Comparison of ENCODE assay signal across 16 cellular contexts in genomic region chr1:99527545-99527944, GRCh38.
DNase-seq lines count a peak whose midpoint lies in the region; ATAC-seq and TF ChIP-seq lines count a peak whose summit lies in the region.
"Had no signal": no experiment of that assay in that cellular context is flagged by ENCODE, and none has a peak within 500 bp of the region (broad histone marks: within the 10 kb centered on the region; RNA-seq: fewer than 3 reads in every experiment).

No MANE protein-coding gene starts in this region.

- no peak overlapping the region for H4K91ac ChIP-seq in IMR-90 (ENCODE audit: insufficient read depth, low read depth, low read length)

- ATAC-seq in IMR-90 (ENCODE audit: low read depth) (no peak), left cardiac atrium (no peak)
- ATAC-seq: CD8-positive, alpha-beta T cell; GM12878 had no signal

- CTCF ChIA-PET in IMR-90 (lab: Yijun Ruan, JAX), result interaction anchor here (0.6 to 1.7 kb wide), 13 partner anchors 9 to 346 kb away, joined by 3 to 9 read pairs (median 5); partner anchors contain the start of gene PALMD

- no peaks in the 10 kb centered on the region for H4K20me1 ChIP-seq in IMR-90 (ENCODE audit: insufficient read depth, low read length)

- H3K27me3 Mint-ChIP-seq in brain, result peaks cover 15% of the 10 kb centered on the region
- no peaks in the 10 kb centered on the region for H3K27me3 Mint-ChIP-seq in mesothelial cell of epicardium (ENCODE audit: low read depth)

- H4K8ac ChIP-seq in IMR-90 (ENCODE audit: low read depth in 2 of 2, low read length in 2 of 2), result no peak overlapping the region

- H3K56ac ChIP-seq in IMR-90 (ENCODE audit: extremely low read depth, insufficient read depth, low read length), result no peak overlapping the region

- H3K9me3 Mint-ChIP-seq in brain (peaks cover 0 to 12% (median 9%) of the 10 kb centered on the region in 5 experiments), mesothelial cell of epicardium (peaks cover 10% of the 10 kb centered on the region)
- H3K9me3 Mint-ChIP-seq: CD8-positive, alpha-beta T cell had no signal

- no peak overlapping the region for H3K4ac ChIP-seq in IMR-90 (ENCODE audit: low read depth, low read length)

- H3K36me3 Mint-ChIP-seq in brain (peaks cover 5% of the 10 kb centered on the region), mesothelial cell of epicardium (no peaks in the 10 kb centered on the region)
- H3K36me3 Mint-ChIP-seq: CD8-positive, alpha-beta T cell had no signal

- H2AFZ ChIP-seq in IMR-90 (replicated peaks; ENCODE audit: low read length, poor library complexity), result no peak overlapping the region

- no peak for TF ChIP-seq CTCF in IMR-90 (conservative IDR thresholded peaks at IDR 0.05; ENCODE audit: low read depth, low read length)
- TF ChIP-seq CTCF in brain (conservative IDR thresholded peaks at IDR 0.05), result no peak
- no peak for TF ChIP-seq CTCF in mesothelial cell of epicardium (IDR thresholded peaks at IDR 0.05; ENCODE audit: unreplicated experiment)

- TF ChIP-seq RAD21 in IMR-90 (IDR thresholded peaks at IDR 0.05; ENCODE audit: low read length), result no peak

- H3K4me1 Mint-ChIP-seq in brain, result peaks cover 35% of the 10 kb centered on the region
- H3K4me1 Mint-ChIP-seq in mesothelial cell of epicardium, result peaks cover 6% of the 10 kb centered on the region

- dilution Hi-C loops in IMR-90 (cut with HindIII; ENCODE audit: low sequenced_read_pairs, unreplicated experiment), result no loop called here

- no peak overlapping the region for H3K9ac ChIP-seq in IMR-90 (ENCODE audit: low read depth, low read length)
- H3K9ac ChIP-seq: GM23248 had no signal

- H2BK20ac ChIP-seq in IMR-90 (ENCODE audit: low read depth, low read length), result no peak overlapping the region

- H3K4me3 Mint-ChIP-seq in brain, result no peak overlapping the region
- H3K4me3 Mint-ChIP-seq in mesothelial cell of epicardium, result no peak overlapping the region
- H3K4me3 Mint-ChIP-seq: CD8-positive, alpha-beta T cell had no signal

- H2BK5ac ChIP-seq in IMR-90 (ENCODE audit: low read depth, low read length, poor library complexity, severe bottlenecking), result no peak overlapping the region

- H2BK120ac ChIP-seq in IMR-90 (ENCODE audit: low read depth, low read length), result no peak overlapping the region

- BruUV-seq in IMR-90 (replicated peaks; lab: Mats Ljungman, UMichigan), result no TSS peak

- H3K4me1 ChIP-seq in IMR-90 (ENCODE audit: control insufficient read depth, insufficient read depth, low read length), result no peaks in the 10 kb centered on the region

- peak overlapping the region; percentile 23; the same call in 1 of the 2 replicates for H3K18ac ChIP-seq in IMR-90 (ENCODE audit: low read depth, low read length)

- no peak overlapping the region for H2BK15ac ChIP-seq in IMR-90 (ENCODE audit: low read depth, low read length)

- no peaks in the 10 kb centered on the region for H3K79me1 ChIP-seq in IMR-90 (ENCODE audit: low read depth in 1 of 2, low read length in 2 of 2)

- 80% methylated on average over 1 of the region's 3 CpGs; no CpG with 5 or more reads in 1 of the 2 experiments for WGBS in IMR-90 (ENCODE audit: extremely low coverage in 2 of 2, insufficient read length in 1 of 2), 2 experiments

- H4K5ac ChIP-seq in IMR-90 (ENCODE audit: low read depth, low read length), result no peak overlapping the region

- H3K27ac ChIP-seq in IMR-90 (ENCODE audit: insufficient read depth, low read length), result no peak overlapping the region
- H3K27ac ChIP-seq: C4-2B, GM23248 had no signal

- no peaks in the 10 kb centered on the region for H3K9me1 ChIP-seq in IMR-90 (ENCODE audit: insufficient read depth, low read length)

- no peaks in the 10 kb centered on the region for H3K36me3 ChIP-seq in IMR-90 (ENCODE audit: control insufficient read depth, insufficient read depth, low read length)
- H3K36me3 ChIP-seq: HAP-1 had no signal

- intact Hi-C loops in IMR-90 (cut with micrococcal nuclease), result loop anchor here (1.0 to 5.0 kb wide), 3 partner anchors 160 to 347 kb away; no protein-coding TSS in a partner anchor
- intact Hi-C loops in left cardiac atrium (cut with DNase I), result loop anchor here in 1 of 2 donors (5.0 kb wide), 1 partner anchor 45 kb away; no protein-coding TSS in a partner anchor

- H3K27me3 ChIP-seq in IMR-90 (ENCODE audit: control insufficient read depth, insufficient read depth, low read length), result no peaks in the 10 kb centered on the region

- POLR2A ChIA-PET in IMR-90 (lab: Charles Lee; ENCODE audit: unreplicated experiment), result no interaction called here

- no peak overlapping the region for H3K4me2 ChIP-seq in IMR-90 (ENCODE audit: low read depth, low read length)

- no peak for DNase-seq in IMR-90
- DNase-seq in RPMI8226, result peak; percentile 12
- DNase-seq in left cardiac atrium, result no peak
- no peak for DNase-seq in NCI-H2081 (lab: John Stamatoyannopoulos, UW)
- no peak for DNase-seq in iPS-NIHi11 (ENCODE audit: low spot score)
- DNase-seq in mesothelial cell of epicardium (ENCODE audit: low spot score in 2 of 2, unreplicated experiment in 2 of 2), result no peak
- DNase-seq: AML-193; Calu3; CD8-positive, alpha-beta T cell; DMS 273 treated with DMSO at 0.1 percent for 48 hours; DND-41 had no signal

- H2AK9ac ChIP-seq in IMR-90 (replicated peaks; ENCODE audit: low read depth, low read length, poor library complexity), result no peak overlapping the region

- in situ Hi-C loops in IMR-90 (cut with MboI; ENCODE audit: low sequenced_read_pairs), result no loop called here

- no peak overlapping the region for H3K4me3 ChIP-seq in IMR-90 (ENCODE audit: insufficient read depth, low read depth, low read length)
- H3K4me3 ChIP-seq: GM12878, GM23248, HAP-1 had no signal

- no peak overlapping the region for H3K14ac ChIP-seq in IMR-90 (replicated peaks; ENCODE audit: low read depth, low read length)

- H2AK5ac ChIP-seq in IMR-90 (ENCODE audit: low read depth, low read length), result no peak overlapping the region

- no peaks in the 10 kb centered on the region for H3K9me3 ChIP-seq in IMR-90 (ENCODE audit: control insufficient read depth, insufficient read depth, low read length)
- H3K9me3 ChIP-seq: HAP-1 had no signal

- H3K27ac Mint-ChIP-seq in brain (peak overlapping the region in 3 of 5 experiments; percentile 9 to 49 (median 25)), mesothelial cell of epicardium (no peak overlapping the region)
- H3K27ac Mint-ChIP-seq: CD8-positive, alpha-beta T cell had no signal

- TF ChIP-seq POLR2A in IMR-90 (IDR thresholded peaks at IDR 0.05; ENCODE audit: low read depth, low read length), result no peak

- no peak overlapping the region for H3K23ac ChIP-seq in IMR-90 (ENCODE audit: low read depth, low read length)

TF ChIP-seq in IMR-90, 13 proteins besides CTCF, POLR2A, EP300 and RAD21:
- TF ChIP-seq SMC3 (IDR thresholded peaks at IDR 0.05; ENCODE audit: low read depth, low read length), result no peak
- no peak for TF ChIP-seq RFX5 (IDR thresholded peaks at IDR 0.05; ENCODE audit: low read depth, low read length)
- peak; percentile 74 for TF ChIP-seq MAFK (IDR thresholded peaks at IDR 0.05; ENCODE audit: low read depth, low read length)
